In genomic region chr12:47359310-47359709, GRCh38 we compare ENCODE assay signal across 7 cellular contexts.
DNase-seq lines count a peak whose midpoint lies in the region; ATAC-seq, FAIRE-seq and TF ChIP-seq lines count a peak whose summit lies in the region.
"Not testable (repeated sequence)": the region's sequence is repeated elsewhere in the genome, so short reads cannot be mapped to it uniquely, and the experiment has no call there.

No MANE protein-coding gene starts in this region.

- not testable (repeated sequence) for TF ChIP-seq RAD21 in K562 (CRISPR knock-in tag; conservative IDR thresholded peaks at IDR 0.05 in 1 of 2, IDR thresholded peaks at IDR 0.05 in 1 of 2)

- peak overlapping the region; percentile 43 to 99 (median 95) for H3K27ac Mint-ChIP-seq in CD4-positive, alpha-beta memory T cell
- peak overlapping the region; percentile 99 for H3K27ac Mint-ChIP-seq in activated CD8-positive, alpha-beta T cell treated with anti-CD3 and anti-CD28 coated beads for 36 hours
- H3K27ac Mint-ChIP-seq in activated naive CD4-positive, alpha-beta T cell treated with anti-CD3 and anti-CD28 coated beads for 36 hours, result peak overlapping the region; percentile 98
- H3K27ac Mint-ChIP-seq in naive thymus-derived CD4-positive, alpha-beta T cell, result peak overlapping the region in 7 of 9 donors; percentile 84 to 99 (median 98)
- peak overlapping the region; percentile 96 for H3K27ac Mint-ChIP-seq in stimulated activated naive B cell treated with anti-CD40 and anti-IgM and Interleukin-4, amounts not matched to agents 10 μg/mL and 1 μg/mL and 100 μg/mL, for 72 hours

- BruUV-seq in K562 (replicated peaks; lab: Mats Ljungman, UMichigan), result not testable (repeated sequence)

- H4K20me1 ChIP-seq in OCI-LY3 (ENCODE audit: insufficient read depth, low read length); K562 (replicated peaks; ENCODE audit: control insufficient read depth, insufficient read depth, low read length): not testable (repeated sequence)

- H3K36me3 ChIP-seq in CD4-positive, alpha-beta memory T cell (ENCODE audit: insufficient read depth, low read length); OCI-LY3 (replicated peaks; ENCODE audit: low read depth, low read length); K562 (ENCODE audit: control insufficient read depth, insufficient read depth, low read length); naive thymus-derived CD4-positive, alpha-beta T cell (ENCODE audit: control insufficient read depth in 2 of 3, insufficient read depth in 3 of 3, low read length in 3 of 3): not testable (repeated sequence)

- H3K4me1 Mint-ChIP-seq in CD4-positive, alpha-beta memory T cell, result peaks cover 57 to 76% (median 66%) of the 10 kb centered on the region in 4 donors
- H3K4me1 Mint-ChIP-seq in activated CD8-positive, alpha-beta T cell treated with anti-CD3 and anti-CD28 coated beads for 36 hours (ENCODE audit: low read depth), result peaks cover 73% of the 10 kb centered on the region
- H3K4me1 Mint-ChIP-seq in activated naive CD4-positive, alpha-beta T cell treated with anti-CD3 and anti-CD28 coated beads for 36 hours (ENCODE audit: low read depth), result peaks cover 77% of the 10 kb centered on the region
- peaks cover 53 to 85% (median 73%) of the 10 kb centered on the region in 7 donors for H3K4me1 Mint-ChIP-seq in naive thymus-derived CD4-positive, alpha-beta T cell
- H3K4me1 Mint-ChIP-seq in stimulated activated naive B cell treated with anti-CD40 and anti-IgM and Interleukin-4, amounts not matched to agents 10 μg/mL and 1 μg/mL and 100 μg/mL, for 72 hours, result peaks cover 51 to 72% of the 10 kb centered on the region in 2 donors

- H3K9me3 Mint-ChIP-seq in CD4-positive, alpha-beta memory T cell; activated naive CD4-positive, alpha-beta T cell treated with anti-CD3 and anti-CD28 coated beads for 36 hours: not testable (repeated sequence)
- H3K9me3 Mint-ChIP-seq in activated CD8-positive, alpha-beta T cell treated with anti-CD3 and anti-CD28 coated beads for 36 hours, result peaks cover 11% of the 10 kb centered on the region
- peaks cover 0 to 24% (median 9%) of the 10 kb centered on the region in 11 donors for H3K9me3 Mint-ChIP-seq in naive thymus-derived CD4-positive, alpha-beta T cell
- H3K9me3 Mint-ChIP-seq in stimulated activated naive B cell treated with anti-CD40 and anti-IgM and Interleukin-4, amounts not matched to agents 10 μg/mL and 1 μg/mL and 100 μg/mL, for 72 hours, result peaks cover 13 to 15% of the 10 kb centered on the region in 2 donors

- intact Hi-C loops in CD4-positive, alpha-beta memory T cell (cut with micrococcal nuclease); K562 (cut with micrococcal nuclease); naive thymus-derived CD4-positive, alpha-beta T cell (cut with micrococcal nuclease): not testable (repeated sequence)
- intact Hi-C loops in activated CD8-positive, alpha-beta T cell treated with anti-CD3 and anti-CD28 coated beads for 36 hours (cut with micrococcal nuclease), result loop anchor here (5.0 kb wide), 1 partner anchor 142 kb away; no protein-coding TSS in a partner anchor
- intact Hi-C loops in activated naive CD4-positive, alpha-beta T cell treated with anti-CD3 and anti-CD28 coated beads for 36 hours (cut with micrococcal nuclease), result loop anchor here (10.0 kb wide), 2 partner anchors 1145 to 1635 kb away; partner anchors contain the start of gene ARID2

- H3K9me3 ChIP-seq in CD4-positive, alpha-beta memory T cell (ENCODE audit: control insufficient read depth in 1 of 2, low read length in 2 of 2); OCI-LY3 (ENCODE audit: insufficient read depth, low read length); K562 (replicated peaks; ENCODE audit: control insufficient read depth, insufficient read depth, low read depth, low read length); naive thymus-derived CD4-positive, alpha-beta T cell (ENCODE audit: control insufficient read depth in 2 of 3, low read length in 3 of 3): not testable (repeated sequence)

- not testable (repeated sequence) for H3K79me2 ChIP-seq in OCI-LY3 (ENCODE audit: low read length); K562 (ENCODE audit: control insufficient read depth, insufficient read depth, low read length)

- DNase-seq in CD4-positive, alpha-beta memory T cell; activated CD8-positive, alpha-beta T cell treated with anti-CD3 and anti-CD28 coated beads for 36 hours; activated naive CD4-positive, alpha-beta T cell treated with anti-CD3 and anti-CD28 coated beads for 36 hours; K562 (ENCODE audit: extremely low read depth in 1 of 4, low spot score in 3 of 4); naive thymus-derived CD4-positive, alpha-beta T cell; stimulated activated naive B cell treated with anti-CD40 and anti-IgM and Interleukin-4, amounts not matched to agents 10 μg/mL and 1 μg/mL and 100 μg/mL, for 72 hours: not testable (repeated sequence)

- not testable (repeated sequence) for ATAC-seq in activated CD8-positive, alpha-beta T cell treated with anti-CD3 and anti-CD28 coated beads for 36 hours; K562; naive thymus-derived CD4-positive, alpha-beta T cell; stimulated activated naive B cell treated with anti-CD40 and anti-IgM and Interleukin-4, amounts not matched to agents 10 μg/mL and 1 μg/mL and 100 μg/mL, for 72 hours (replicated peaks)

- H3K9ac ChIP-seq in OCI-LY3 (ENCODE audit: low read length), result peak overlapping the region; percentile 94; the same call in 1 of the 2 replicates
- not testable (repeated sequence) for H3K9ac ChIP-seq in K562 (ENCODE audit: insufficient read depth in 1 of 2, low read depth in 2 of 2, low read length in 2 of 2)

- POLR2A ChIA-PET in CD4-positive, alpha-beta memory T cell (lab: Charles Lee; ENCODE audit: partially characterized antibody), result interaction anchor here (0.6 kb wide), 1 partner anchor 37 kb away, joined by 3 read pairs; no protein-coding TSS in a partner anchor
- POLR2A ChIA-PET in activated CD8-positive, alpha-beta T cell treated with anti-CD3 and anti-CD28 coated beads for 36 hours (lab: Charles Lee), result interaction anchor here (0.9 kb wide), 1 partner anchor 21 kb away, joined by 3 read pairs; no protein-coding TSS in a partner anchor
- POLR2A ChIA-PET in K562 (lab: Yijun Ruan, JAX); naive thymus-derived CD4-positive, alpha-beta T cell (lab: Charles Lee): not testable (repeated sequence)

- not testable (repeated sequence) for TF ChIP-seq CTCF in OCI-LY3 (IDR thresholded peaks at IDR 0.05; ENCODE audit: low read depth, low read length); activated CD8-positive, alpha-beta T cell treated with anti-CD3 and anti-CD28 coated beads for 36 hours (IDR thresholded peaks at IDR 0.05); K562 (IDR thresholded peaks at IDR 0.05 in 2 of 3, conservative IDR thresholded peaks at IDR 0.05 in 1 of 3; ENCODE audit: insufficient read depth in 2 of 3, low read depth in 1 of 3, low read length in 3 of 3)

- in situ Hi-C loops in K562 (cut with MboI), result not testable (repeated sequence)

- H3K27ac ChIP-seq in CD4-positive, alpha-beta memory T cell (ENCODE audit: low read depth, low read length); K562 (ENCODE audit: extremely low read depth, low read depth, low read length): not testable (repeated sequence)
- H3K27ac ChIP-seq in OCI-LY3 (ENCODE audit: low read length), result peak overlapping the region; percentile 98
- peak overlapping the region; percentile 17 for H3K27ac ChIP-seq in naive thymus-derived CD4-positive, alpha-beta T cell (ENCODE audit: low read depth, low read length)

- FAIRE-seq in K562 (lab: Jason Lieb, UNC), result not testable (repeated sequence)

- H3K4me3 Mint-ChIP-seq in CD4-positive, alpha-beta memory T cell, result peak overlapping the region in 3 of 8 donors; percentile 2 to 93 (median 21)
- not testable (repeated sequence) for H3K4me3 Mint-ChIP-seq in activated CD8-positive, alpha-beta T cell treated with anti-CD3 and anti-CD28 coated beads for 36 hours; activated naive CD4-positive, alpha-beta T cell treated with anti-CD3 and anti-CD28 coated beads for 36 hours
- peak overlapping the region in 4 of 10 donors; percentile 28 to 86 (median 56) for H3K4me3 Mint-ChIP-seq in naive thymus-derived CD4-positive, alpha-beta T cell
- H3K4me3 Mint-ChIP-seq in stimulated activated naive B cell treated with anti-CD40 and anti-IgM and Interleukin-4, amounts not matched to agents 10 μg/mL and 1 μg/mL and 100 μg/mL, for 72 hours, result peak overlapping the region; percentile 62 to 71

- WGBS in K562 (ENCODE audit: insufficient coverage, low coverage, missing lambda C conversion rate), result 61% methylated on average over 3 of the region's 3 CpGs

- TF ChIP-seq EP300 in K562 (IDR thresholded peaks at IDR 0.05; ENCODE audit: low read length), result not testable (repeated sequence)

- H3K4me1 ChIP-seq in CD4-positive, alpha-beta memory T cell (ENCODE audit: insufficient read depth, low read length), result peaks cover 74% of the 10 kb centered on the region
- H3K4me1 ChIP-seq in OCI-LY3 (ENCODE audit: low read length) (peaks cover 77% of the 10 kb centered on the region), K562 (replicated peaks in 1 of 2; ENCODE audit: control insufficient read depth in 2 of 2, insufficient read depth in 2 of 2, low read length in 2 of 2) (peaks cover 0 to 42% of the 10 kb centered on the region in 2 experiments; a peak in 4 of 5 replicates)
- H3K4me1 ChIP-seq in naive thymus-derived CD4-positive, alpha-beta T cell (ENCODE audit: control insufficient read depth in 2 of 2, insufficient read depth in 2 of 2, low read length in 2 of 2), result peaks cover 48 to 59% of the 10 kb centered on the region in 2 donors

- not testable (repeated sequence) for H3K27me3 Mint-ChIP-seq in CD4-positive, alpha-beta memory T cell; activated CD8-positive, alpha-beta T cell treated with anti-CD3 and anti-CD28 coated beads for 36 hours; activated naive CD4-positive, alpha-beta T cell treated with anti-CD3 and anti-CD28 coated beads for 36 hours (ENCODE audit: low read depth); naive thymus-derived CD4-positive, alpha-beta T cell; stimulated activated naive B cell treated with anti-CD40 and anti-IgM and Interleukin-4, amounts not matched to agents 10 μg/mL and 1 μg/mL and 100 μg/mL, for 72 hours

- not testable (repeated sequence) for H3K9me1 ChIP-seq in K562 (ENCODE audit: control insufficient read depth, insufficient read depth, low read length)

- H3K27me3 ChIP-seq in CD4-positive, alpha-beta memory T cell (ENCODE audit: insufficient read depth, low read length); OCI-LY3 (ENCODE audit: low read depth, low read length); K562 (ENCODE audit: control insufficient read depth in 2 of 2, insufficient read depth in 2 of 2, low read length in 2 of 2); naive thymus-derived CD4-positive, alpha-beta T cell (ENCODE audit: control insufficient read depth in 2 of 2, insufficient read depth in 2 of 2, low read length in 2 of 2): not testable (repeated sequence)

- H3K4me2 ChIP-seq in OCI-LY3 (ENCODE audit: low read length), result peak overlapping the region; percentile 84; the same call in 1 of the 2 replicates
- not testable (repeated sequence) for H3K4me2 ChIP-seq in K562 (ENCODE audit: insufficient read depth, low read length)

- TF ChIP-seq POLR2A in K562 (conservative IDR thresholded peaks at IDR 0.05), result not testable (repeated sequence)

- CTCF ChIA-PET in CD4-positive, alpha-beta memory T cell (lab: Charles Lee; ENCODE audit: partially characterized antibody); activated naive CD4-positive, alpha-beta T cell treated with anti-CD3 and anti-CD28 coated beads for 36 hours (lab: Charles Lee); K562 (lab: Yijun Ruan, JAX; ENCODE audit: low intra/inter-chr PET ratio); naive thymus-derived CD4-positive, alpha-beta T cell (lab: Charles Lee): not testable (repeated sequence)
- CTCF ChIA-PET in activated CD8-positive, alpha-beta T cell treated with anti-CD3 and anti-CD28 coated beads for 36 hours (lab: Charles Lee), result interaction anchor here (2.5 kb wide), 1 partner anchor 38 kb away, joined by 8 read pairs; no protein-coding TSS in a partner anchor

- not testable (repeated sequence) for H3K36me3 Mint-ChIP-seq in CD4-positive, alpha-beta memory T cell
- peaks cover 40% of the 10 kb centered on the region for H3K36me3 Mint-ChIP-seq in activated CD8-positive, alpha-beta T cell treated with anti-CD3 and anti-CD28 coated beads for 36 hours (ENCODE audit: low read depth)
- H3K36me3 Mint-ChIP-seq in activated naive CD4-positive, alpha-beta T cell treated with anti-CD3 and anti-CD28 coated beads for 36 hours (ENCODE audit: low read depth), result peaks cover 26% of the 10 kb centered on the region
- peaks cover 7 to 18% (median 16%) of the 10 kb centered on the region in 5 donors for H3K36me3 Mint-ChIP-seq in naive thymus-derived CD4-positive, alpha-beta T cell
- peaks cover 36 to 38% of the 10 kb centered on the region in 2 donors for H3K36me3 Mint-ChIP-seq in stimulated activated naive B cell treated with anti-CD40 and anti-IgM and Interleukin-4, amounts not matched to agents 10 μg/mL and 1 μg/mL and 100 μg/mL, for 72 hours

- H3K4me3 ChIP-seq in CD4-positive, alpha-beta memory T cell (ENCODE audit: low read length in 2 of 2); OCI-LY3 (ENCODE audit: low read length); K562; naive thymus-derived CD4-positive, alpha-beta T cell (ENCODE audit: low read length): not testable (repeated sequence)

- H2AFZ ChIP-seq in OCI-LY3 (ENCODE audit: low read depth, low read length); K562 (ENCODE audit: low read depth, low read length): not testable (repeated sequence)
